In the genomic region with DNA sequence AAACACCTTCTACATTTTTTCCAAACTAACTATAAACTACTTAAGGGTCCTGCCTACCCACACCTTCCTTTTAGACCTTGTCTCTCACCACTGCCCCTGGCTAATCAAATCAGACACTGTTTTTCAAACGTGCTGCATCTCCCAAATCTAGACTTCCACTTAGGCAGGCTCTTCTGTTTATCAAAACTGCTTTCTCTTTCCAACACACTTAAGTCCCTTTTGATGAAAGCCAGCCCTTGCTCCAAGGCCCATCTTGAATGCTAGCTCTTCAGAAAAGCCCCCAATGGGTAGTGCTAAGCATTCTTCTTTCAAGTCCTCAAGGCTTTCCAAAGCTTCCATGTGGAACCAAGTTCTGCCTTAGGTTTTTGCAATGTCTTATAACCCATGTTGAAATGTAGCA, we compare ENCODE assay signal across 28 cellular contexts.
"Had no signal": no experiment of that assay in that cellular context is flagged by ENCODE, and none has a peak within 500 bp of the region (broad histone marks: within the 10 kb centered on the region; RNA-seq: fewer than 3 reads in every experiment).

No MANE protein-coding gene starts in this region.

- H3K27me3 ChIP-seq: MG63, Peyer's patch, SJSA1 had no signal

- H3K4me3 ChIP-seq: MG63, Peyer's patch, SJSA1, SK-N-MC had no signal

- DNase-seq: Kasumi-1, KG1, MG63, MV-4-11, NCI-H1092, NCI-H1105, NCI-H1417 treated with DMSO at 0.1 percent for 48 hours, NCI-H1436 treated with DMSO at 0.1 percent for 48 hours, NCI-H1694 treated with DMSO at 0.1 percent for 48 hours, NCI-H187 treated with DMSO at 0.1 percent for 48 hours, NCI-H2029, NCI-H2081, NCI-H2171 treated with DMSO at 0.1 percent for 48 hours, NCI-H2227 treated with DMSO at 0.1 percent for 48 hours, NCI-H345, NCI-H446, NCI-H510A treated with DMSO at 0.1 percent for 48 hours, NCI-H524 treated with DMSO at 0.1 percent for 48 hours, NCI-H526 treated with DMSO at 0.1 percent for 48 hours, NCI-H774, Peyer's patch, Right ventricle myocardium superior, RPMI8226, SHP77 treated with DMSO at 0.1 percent for 48 hours, T-cell, T-helper 17 cell had no signal

- H3K4me1 ChIP-seq: Peyer's patch, SJSA1 had no signal

- H3K36me3 ChIP-seq: MG63, Peyer's patch, SJSA1 had no signal

- H3K9me3 ChIP-seq: MG63, Peyer's patch, SJSA1 had no signal

- H3K27ac ChIP-seq: Peyer's patch, SJSA1, SK-N-MC had no signal
